Comparison of ENCODE assay signal across 1 cellular context in genomic region chr1:87291107-87291506, GRCh38.
TF ChIP-seq lines count a peak whose summit lies in the region.

No MANE protein-coding gene starts in this region.

TF ChIP-seq in HEK293T, 16 proteins besides CTCF, POLR2A, EP300 and RAD21 (continued from another document):
- TF ChIP-seq HDGF (IDR thresholded peaks at IDR 0.05; ENCODE audit: borderline replicate concordance) (no peak), CTBP1 (IDR thresholded peaks at IDR 0.05; ENCODE audit: borderline replicate concordance) (no peak), PKNOX1 (IDR thresholded peaks at IDR 0.05) (no peak), ELF4 (IDR thresholded peaks at IDR 0.05) (no peak), SUZ12 (IDR thresholded peaks at IDR 0.05) (no peak), FOXK2 (IDR thresholded peaks at IDR 0.05) (no peak), FOXA1 (IDR thresholded peaks at IDR 0.05) (no peak)
